14 cellular contexts compared by ENCODE assay signal in genomic region chr14:61584258-61584657, GRCh38.
A peak's percentile ranks its signal among the peaks of the same experiment; 100 is the strongest.
DNase-seq lines count a peak whose midpoint lies in the region; FAIRE-seq and TF ChIP-seq lines count a peak whose summit lies in the region.
"Had no signal": no experiment of that assay in that cellular context is flagged by ENCODE, and none has a peak within 500 bp of the region (broad histone marks: within the 10 kb centered on the region; RNA-seq: fewer than 3 reads in every experiment).

No MANE protein-coding gene starts in this region.

- peak overlapping the region; percentile 73 for H2AFZ ChIP-seq in SK-N-SH (ENCODE audit: low read depth)

- CTCF ChIA-PET in SK-N-SH (lab: Yijun Ruan, JAX): interaction anchor here (0.9 kb wide), 1 partner anchor 254 kb away, joined by 3 read pairs; no protein-coding TSS in a partner anchor

- H3K4me3 ChIP-seq in SK-N-SH (ENCODE audit: low read depth in 2 of 2, low read length in 1 of 2) (no peak overlapping the region), fibroblast of pulmonary artery (replicated peaks; ENCODE audit: low read depth, low read length) (no peak overlapping the region), skeletal muscle tissue (ENCODE audit: low read length in 3 of 3) (no peak overlapping the region)

- no peak overlapping the region for H3K4me2 ChIP-seq in SK-N-SH

- 49% methylated on average over 2 of the region's 2 CpGs for WGBS in SK-N-SH (ENCODE audit: low lambda C conversion rate)

- H3K27ac ChIP-seq in SK-N-SH (ENCODE audit: low read depth in 2 of 2, low read length in 1 of 2) (peak overlapping the region; percentile 92 to 99), skeletal muscle tissue (ENCODE audit: low read depth, low read length) (peak overlapping the region; percentile 15)

- no peaks in the 10 kb centered on the region for H3K79me2 ChIP-seq in SK-N-SH (ENCODE audit: insufficient read depth)

- TF ChIP-seq CTCF in SK-N-SH (IDR thresholded peaks at IDR 0.05) (no peak), fibroblast of pulmonary artery (IDR thresholded peaks at IDR 0.05; ENCODE audit: low read length, missing control alignments) (no peak)

- peak overlapping the region; percentile 15 for H3K9ac ChIP-seq in SK-N-SH
- H3K9ac ChIP-seq in skeletal muscle tissue (ENCODE audit: low read depth in 1 of 3, low read length in 3 of 3): no peak overlapping the region

- peaks cover 5% of the 10 kb centered on the region for H3K27me3 Mint-ChIP-seq in activated T-helper 1 cell treated with anti-CD3 and anti-CD28 coated beads, Interleukin-12 subunit alpha, Interleukin-12 subunit beta, Interleukin-2, Interleukin-4 antibody, amounts not matched to agents 30 ng/mL and 10 ng/mL and 1 ng/mL, durations not matched to agents 14 hours and 24 hours and 36 hours (ENCODE audit: insufficient read depth)
- H3K27me3 Mint-ChIP-seq: activated naive CD4-positive, alpha-beta T cell treated with anti-CD3 and anti-CD28 coated beads, Interleukin-2, amount 50 U/mL, for 24 hours; dendritic cell treated with granulocyte-macrophage colony-stimulating factor and Interleukin-4, amounts not matched to agents 40 ng/mL and 50 ng/mL, for 4 days had no signal

- no peak for TF ChIP-seq EP300 in SK-N-SH (IDR thresholded peaks at IDR 0.05; ENCODE audit: borderline replicate concordance in 1 of 2, low read depth in 1 of 2, low read length in 1 of 2)

- H3K27ac Mint-ChIP-seq in activated T-helper 1 cell treated with anti-CD3 and anti-CD28 coated beads, Interleukin-12 subunit alpha, Interleukin-12 subunit beta, Interleukin-2, Interleukin-4 antibody, amounts not matched to agents 30 ng/mL and 10 ng/mL and 1 ng/mL, durations not matched to agents 14 hours and 24 hours and 36 hours: no peak overlapping the region
- H3K27ac Mint-ChIP-seq: activated naive CD4-positive, alpha-beta T cell treated with anti-CD3 and anti-CD28 coated beads, Interleukin-2, amount 50 U/mL, for 24 hours; dendritic cell treated with granulocyte-macrophage colony-stimulating factor and Interleukin-4, amounts not matched to agents 40 ng/mL and 50 ng/mL, for 4 days had no signal

- TF ChIP-seq RAD21 in SK-N-SH (IDR thresholded peaks at IDR 0.05; ENCODE audit: low read length): no peak

- peaks cover 5% of the 10 kb centered on the region for H3K36me3 Mint-ChIP-seq in activated T-helper 1 cell treated with anti-CD3 and anti-CD28 coated beads, Interleukin-12 subunit alpha, Interleukin-12 subunit beta, Interleukin-2, Interleukin-4 antibody, amounts not matched to agents 30 ng/mL and 10 ng/mL and 1 ng/mL, durations not matched to agents 14 hours and 24 hours and 36 hours (ENCODE audit: low read depth)
- H3K36me3 Mint-ChIP-seq: activated naive CD4-positive, alpha-beta T cell treated with anti-CD3 and anti-CD28 coated beads, Interleukin-2, amount 50 U/mL, for 24 hours had no signal

- no peak for TF ChIP-seq POLR2A in H54 (IDR thresholded peaks at IDR 0.05; ENCODE audit: low read depth, low read length)

- H3K9me3 ChIP-seq in SK-N-SH: no peaks in the 10 kb centered on the region
- H3K9me3 ChIP-seq in skeletal muscle tissue (ENCODE audit: control insufficient read depth in 3 of 3, low read length in 3 of 3): no peaks in the 10 kb centered on the region

- intact Hi-C loops in activated T-helper 1 cell treated with anti-CD3 and anti-CD28 coated beads, Interleukin-12 subunit alpha, Interleukin-12 subunit beta, Interleukin-2, Interleukin-4 antibody, amounts not matched to agents 30 ng/mL and 10 ng/mL and 1 ng/mL, durations not matched to agents 14 hours and 24 hours and 36 hours (cut with micrococcal nuclease): no loop called here

- H3K4me1 ChIP-seq in SK-N-SH (ENCODE audit: control insufficient read depth in 1 of 2, insufficient read depth in 2 of 2, low read depth in 1 of 2, low read length in 1 of 2) (peaks cover 34 to 38% of the 10 kb centered on the region in 2 experiments), skeletal muscle tissue (ENCODE audit: control insufficient read depth in 3 of 3, insufficient read depth in 3 of 3, low read length in 3 of 3) (peaks cover 9 to 18% (median 15%) of the 10 kb centered on the region in 3 donors)

- FAIRE-seq in H54 (lab: Jason Lieb, UNC) (peak; percentile 97), GM19239 (lab: Jason Lieb, UNC) (no peak)

- no peaks in the 10 kb centered on the region for H3K27me3 ChIP-seq in SK-N-SH (ENCODE audit: insufficient read depth)
- no peaks in the 10 kb centered on the region for H3K27me3 ChIP-seq in skeletal muscle tissue (ENCODE audit: control insufficient read depth in 3 of 3, insufficient read depth in 3 of 3, low read length in 3 of 3)

- no peaks in the 10 kb centered on the region for H3K9me2 ChIP-seq in SK-N-SH

- H3K9me3 Mint-ChIP-seq in activated T-helper 1 cell treated with anti-CD3 and anti-CD28 coated beads, Interleukin-12 subunit alpha, Interleukin-12 subunit beta, Interleukin-2, Interleukin-4 antibody, amounts not matched to agents 30 ng/mL and 10 ng/mL and 1 ng/mL, durations not matched to agents 14 hours and 24 hours and 36 hours: no peaks in the 10 kb centered on the region
- H3K9me3 Mint-ChIP-seq: activated naive CD4-positive, alpha-beta T cell treated with anti-CD3 and anti-CD28 coated beads, Interleukin-2, amount 50 U/mL, for 24 hours; dendritic cell treated with granulocyte-macrophage colony-stimulating factor and Interleukin-4, amounts not matched to agents 40 ng/mL and 50 ng/mL, for 4 days had no signal

- H3K36me3 ChIP-seq in SK-N-SH (replicated peaks in 1 of 2; ENCODE audit: control insufficient read depth in 1 of 2, insufficient read depth in 2 of 2, low read length in 1 of 2): no peaks in the 10 kb centered on the region
- no peaks in the 10 kb centered on the region for H3K36me3 ChIP-seq in skeletal muscle tissue (ENCODE audit: control insufficient read depth in 3 of 3, insufficient read depth in 3 of 3, low read length in 3 of 3)

- peaks cover 32% of the 10 kb centered on the region for H3K4me1 Mint-ChIP-seq in activated T-helper 1 cell treated with anti-CD3 and anti-CD28 coated beads, Interleukin-12 subunit alpha, Interleukin-12 subunit beta, Interleukin-2, Interleukin-4 antibody, amounts not matched to agents 30 ng/mL and 10 ng/mL and 1 ng/mL, durations not matched to agents 14 hours and 24 hours and 36 hours (ENCODE audit: low read depth)

- no peaks in the 10 kb centered on the region for H4K20me1 ChIP-seq in SK-N-SH (ENCODE audit: insufficient read depth)

- no peak for DNase-seq in H54 (ENCODE audit: insufficient read length, low spot score)
- DNase-seq in SK-N-SH: no peak
- peak; percentile 72 for DNase-seq in fibroblast of pulmonary artery (ENCODE audit: low read depth)
- DNase-seq in stimulated activated CD8-positive, alpha-beta memory T cell treated with anti-CD3 and anti-CD28 coated beads, Interleukin-4, amount 100 ng/mL, for 48 hours: no peak
- no peak for DNase-seq in GM19239 (ENCODE audit: insufficient read length, low spot score)
- DNase-seq in activated T-helper 1 cell treated with anti-CD3 and anti-CD28 coated beads, Interleukin-12 subunit alpha, Interleukin-12 subunit beta, Interleukin-2, Interleukin-4 antibody, amounts not matched to agents 30 ng/mL and 10 ng/mL and 1 ng/mL, durations not matched to agents 14 hours and 24 hours and 36 hours (ENCODE audit: low spot score): no peak
- DNase-seq: COR-L47, GOT3, hypothalamus, NCI-H2029 treated with DMSO at 0.1 percent for 48 hours, T-helper 2 cell had no signal

- H3K4me3 Mint-ChIP-seq in activated T-helper 1 cell treated with anti-CD3 and anti-CD28 coated beads, Interleukin-12 subunit alpha, Interleukin-12 subunit beta, Interleukin-2, Interleukin-4 antibody, amounts not matched to agents 30 ng/mL and 10 ng/mL and 1 ng/mL, durations not matched to agents 14 hours and 24 hours and 36 hours: no peak overlapping the region
- H3K4me3 Mint-ChIP-seq: activated naive CD4-positive, alpha-beta T cell treated with anti-CD3 and anti-CD28 coated beads, Interleukin-2, amount 50 U/mL, for 24 hours; dendritic cell treated with granulocyte-macrophage colony-stimulating factor and Interleukin-4, amounts not matched to agents 40 ng/mL and 50 ng/mL, for 4 days had no signal

- POLR2A ChIA-PET in SK-N-SH (lab: Yijun Ruan, JAX): no interaction called here

- H3F3A ChIP-seq in SK-N-SH (replicated peaks; ENCODE audit: insufficient read depth): peaks cover 38% of the 10 kb centered on the region

TF ChIP-seq in SK-N-SH, 30 proteins besides CTCF, POLR2A, EP300 and RAD21 (continues in another document):
- TF ChIP-seq ELF1 (IDR thresholded peaks at IDR 0.05) (no peak), SIN3A (IDR thresholded peaks at IDR 0.05; ENCODE audit: borderline replicate concordance, low read depth, low read length) (no peak), TAF1 (IDR thresholded peaks at IDR 0.05; ENCODE audit: borderline replicate concordance, low read depth, low read length) (no peak), FOSL2 (IDR thresholded peaks at IDR 0.05; ENCODE audit: borderline replicate concordance, low read depth) (no peak), NFIC (IDR thresholded peaks at IDR 0.05; ENCODE audit: borderline replicate concordance) (no peak), TCF12 (IDR thresholded peaks at IDR 0.05) (peak; percentile 48; the same call in 1 of the 2 replicates)
- TF ChIP-seq, protein P1, sequence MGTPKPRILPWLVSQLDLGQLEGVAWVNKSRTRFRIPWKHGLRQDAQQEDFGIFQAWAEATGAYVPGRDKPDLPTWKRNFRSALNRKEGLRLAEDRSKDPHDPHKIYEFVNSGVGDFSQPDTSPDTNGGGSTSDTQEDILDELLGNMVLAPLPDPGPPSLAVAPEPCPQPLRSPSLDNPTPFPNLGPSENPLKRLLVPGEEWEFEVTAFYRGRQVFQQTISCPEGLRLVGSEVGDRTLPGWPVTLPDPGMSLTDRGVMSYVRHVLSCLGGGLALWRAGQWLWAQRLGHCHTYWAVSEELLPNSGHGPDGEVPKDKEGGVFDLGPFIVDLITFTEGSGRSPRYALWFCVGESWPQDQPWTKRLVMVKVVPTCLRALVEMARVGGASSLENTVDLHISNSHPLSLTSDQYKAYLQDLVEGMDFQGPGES (IDR thresholded peaks at IDR 0.05; ENCODE audit: low read depth, low read length): no peak
